ENCODE assay signal across 18 cellular contexts in genomic region chr4:185915817-185916216, GRCh38.
A peak's percentile ranks its signal among the peaks of the same experiment; 100 is the strongest.
DNase-seq lines count a peak whose midpoint lies in the region; ATAC-seq, FAIRE-seq and TF ChIP-seq lines count a peak whose summit lies in the region.
"Had no signal": no experiment of that assay in that cellular context is flagged by ENCODE, and none has a peak within 500 bp of the region (broad histone marks: within the 10 kb centered on the region; RNA-seq: fewer than 3 reads in every experiment).

No MANE protein-coding gene starts in this region.

- H4K5ac ChIP-seq in H1 (ENCODE audit: insufficient read length, low read depth, low read length), result no peak overlapping the region

- H3K9ac ChIP-seq in H1 (replicated peaks in 1 of 4; ENCODE audit: extremely low read depth in 1 of 4, low read depth in 3 of 4, low read length in 3 of 4), result no peak overlapping the region
- H3K9ac ChIP-seq: GM23248 had no signal

- ATAC-seq in left lobe of liver, result no peak
- ATAC-seq: A549; CD8-positive, alpha-beta T cell had no signal

- no peak overlapping the region for H2AK5ac ChIP-seq in H1 (ENCODE audit: low read depth, low read length)

- no peak for FAIRE-seq in H1 (lab: Jason Lieb, UNC)
- FAIRE-seq: A549, D721Med, HepG2 had no signal

- H3K27me3 ChIP-seq in adrenal gland (no peaks in the 10 kb centered on the region), H1 (replicated peaks in 1 of 4; ENCODE audit: control insufficient read depth in 3 of 4, extremely low read depth in 1 of 4, insufficient read depth in 3 of 4, low read length in 3 of 4) (no peaks in the 10 kb centered on the region), osteoblast (ENCODE audit: insufficient read depth, low read length) (no peaks in the 10 kb centered on the region)
- H3K27me3 ChIP-seq: BE2C had no signal

- peak overlapping the region; percentile 81 for H2BK20ac ChIP-seq in H1 (ENCODE audit: low read length)

- no peak for TF ChIP-seq RAD21 in H1 (IDR thresholded peaks at IDR 0.05 in 1 of 2, conservative IDR thresholded peaks at IDR 0.05 in 1 of 2; ENCODE audit: low read depth in 2 of 2, low read length in 2 of 2)

- no peaks in the 10 kb centered on the region for H3K79me2 ChIP-seq in H1 (ENCODE audit: control insufficient read depth in 1 of 2, insufficient read depth in 2 of 2, low read length in 2 of 2)
- no peaks in the 10 kb centered on the region for H3K79me2 ChIP-seq in osteoblast (ENCODE audit: insufficient read depth, low read length)

- no peaks in the 10 kb centered on the region for H3K79me1 ChIP-seq in H1 (ENCODE audit: low read depth, low read length)

- H3K4ac ChIP-seq in H1 (replicated peaks; ENCODE audit: insufficient read length, low read depth, low read length), result no peak overlapping the region

- POLR2A ChIA-PET in H1 (lab: Charles Lee; ENCODE audit: partially characterized antibody), result interaction anchor here (0.8 kb wide), 1 partner anchor 104 kb away, joined by 3 read pairs; the partner anchor contains the start of gene SORBS2

- TF ChIP-seq EP300 in H1 (IDR thresholded peaks at IDR 0.05; ENCODE audit: borderline replicate concordance in 1 of 2, low read depth in 2 of 2, low read length in 2 of 2), result no peak

- no peak overlapping the region for H3K56ac ChIP-seq in H1 (replicated peaks; ENCODE audit: insufficient read length, low read depth, low read length)

- H2BK15ac ChIP-seq in H1 (ENCODE audit: low read length), result no peak overlapping the region

- TF ChIP-seq CTCF in adrenal gland (IDR thresholded peaks at IDR 0.05), result no peak
- no peak for TF ChIP-seq CTCF in H1 (IDR thresholded peaks at IDR 0.05; ENCODE audit: control extremely low read depth in 1 of 3, insufficient read depth in 1 of 3, low read depth in 1 of 3, low read length in 3 of 3)
- no peak for TF ChIP-seq CTCF in osteoblast (IDR thresholded peaks at IDR 0.05; ENCODE audit: extremely low read depth, low read depth, low read length)

- no peak overlapping the region for H2BK12ac ChIP-seq in H1 (ENCODE audit: low read depth, low read length)

- H2BK120ac ChIP-seq in H1 (replicated peaks; ENCODE audit: low read depth, low read length), result peak overlapping the region; percentile 75

- H3K14ac ChIP-seq in H1 (ENCODE audit: insufficient read length), result no peak overlapping the region

- H3K27ac ChIP-seq in adrenal gland (peak overlapping the region; percentile 53 to 80 (median 70)), H1 (ENCODE audit: low read depth, low read length) (no peak overlapping the region), osteoblast (ENCODE audit: low read depth, low read length) (peak overlapping the region; percentile 98)
- H3K27ac ChIP-seq: A549, C4-2B, GM23248 had no signal

- no peak overlapping the region for H3K4me2 ChIP-seq in H1 (ENCODE audit: insufficient read depth in 1 of 2, low read depth in 2 of 2, low read length in 2 of 2)
- H3K4me2 ChIP-seq in osteoblast (ENCODE audit: insufficient read depth, low read length), result no peak overlapping the region
- H3K4me2 ChIP-seq: A549 had no signal

- no peak overlapping the region for H3K18ac ChIP-seq in H1 (ENCODE audit: extremely low read depth, low read length)

- DNase-seq in adrenal gland, result no peak
- no peak for DNase-seq in H1 (ENCODE audit: low read depth in 1 of 2, low spot score in 2 of 2)
- DNase-seq in osteoblast (ENCODE audit: insufficient read length, low spot score, missing footprints), result no peak
- no peak for DNase-seq in NK-92 treated with Interleukin-12 subunit alpha and Interleukin-12 subunit beta, amount 100 ng/mL, for 24 hours (lab: John Stamatoyannopoulos, UW)
- DNase-seq in left lobe of liver (ENCODE audit: low spot score), result no peak
- no peak for DNase-seq in NCI-H128 (lab: John Stamatoyannopoulos, UW; ENCODE audit: unreplicated experiment)
- no peak for DNase-seq in activated CD8-positive, alpha-beta memory T cell treated with anti-CD3 and anti-CD28 coated beads for 24 hours
- DNase-seq: BE2C; CD8-positive, alpha-beta T cell; COR-L47; DMS153; GF-D8; GM23248; H7 had no signal

- H2BK5ac ChIP-seq in H1 (ENCODE audit: low read depth, low read length), result no peak overlapping the region

- H3K36me3 ChIP-seq in adrenal gland (replicated peaks in 1 of 2) (no peaks in the 10 kb centered on the region), H1 (ENCODE audit: control insufficient read depth in 2 of 4, insufficient read depth in 4 of 4, low read length in 3 of 4) (no peaks in the 10 kb centered on the region), osteoblast (ENCODE audit: insufficient read depth, low read length) (no peaks in the 10 kb centered on the region)
- H3K36me3 ChIP-seq: BE2C had no signal

- intact Hi-C loops in adrenal gland (cut with DNase I), result no loop called here

- no peaks in the 10 kb centered on the region for H3K9me3 ChIP-seq in adrenal gland (replicated peaks in 1 of 3)
- H3K9me3 ChIP-seq in H1 (ENCODE audit: insufficient read depth in 2 of 2, low read depth in 1 of 2, low read length in 1 of 2), result no peaks in the 10 kb centered on the region
- no peaks in the 10 kb centered on the region for H3K9me3 ChIP-seq in osteoblast (ENCODE audit: low read depth, low read length)
- H3K9me3 ChIP-seq: A549, BE2C had no signal

- WGBS in adrenal gland, 4 donors, result 90 to 97% (median 93%) methylated on average over 4 of the region's 4 CpGs
- WGBS in H1 (ENCODE audit: extremely low coverage in 1 of 2, insufficient coverage in 1 of 2, insufficient read length in 1 of 2, insufficient replicate concordance in 2 of 2, low coverage in 1 of 2, low lambda C conversion rate in 2 of 2, missing lambda C conversion rate in 1 of 2), 2 experiments, result 89% methylated on average over 4 of the region's 4 CpGs; no CpG with 5 or more reads in 1 of the 2 experiments

- CTCF ChIA-PET in H1 (lab: Charles Lee; ENCODE audit: partially characterized antibody), result interaction anchor here (0.7 to 1.1 kb wide), 2 partner anchors 110 to 979 kb away, joined by 3 to 4 read pairs; no protein-coding TSS in a partner anchor

- no peaks in the 10 kb centered on the region for H4K20me1 ChIP-seq in H1 (replicated peaks in 1 of 2; ENCODE audit: control insufficient read depth in 1 of 2, insufficient read depth in 2 of 2, low read length in 2 of 2)
- H4K20me1 ChIP-seq in osteoblast (ENCODE audit: insufficient read depth, low read length), result no peaks in the 10 kb centered on the region

- H3K23ac ChIP-seq in H1 (ENCODE audit: insufficient read length), result no peak overlapping the region

- TF ChIP-seq POLR2A in adrenal gland (IDR thresholded peaks at IDR 0.05) (no peak), H1 (IDR thresholded peaks at IDR 0.05; ENCODE audit: control extremely low read depth in 1 of 2, low read depth in 2 of 2, low read length in 2 of 2) (no peak)

- H3K4me1 ChIP-seq in adrenal gland (replicated peaks in 1 of 2) (peaks cover 0 to 39% of the 10 kb centered on the region in 2 donors), H1 (replicated peaks in 1 of 4; ENCODE audit: control insufficient read depth in 3 of 4, insufficient read depth in 4 of 4, low read length in 3 of 4) (peaks cover 0 to 8% (median 4%) of the 10 kb centered on the region in 4 experiments; a peak in 4 of 7 replicates), osteoblast (ENCODE audit: insufficient read depth, low read length) (peaks cover 47% of the 10 kb centered on the region)
- H3K4me1 ChIP-seq: A549 had no signal

- no peak overlapping the region for H4K8ac ChIP-seq in H1 (ENCODE audit: extremely low read depth, insufficient read depth, low read length)

- H3K4me3 ChIP-seq in adrenal gland (no peak overlapping the region), H1 (ENCODE audit: extremely low read depth in 1 of 4, insufficient read depth in 2 of 4, low read depth in 3 of 4, low read length in 4 of 4) (no peak overlapping the region), osteoblast (ENCODE audit: insufficient read depth, low read length) (no peak overlapping the region)
- H3K4me3 ChIP-seq: A549, GM23248 had no signal

- H4K91ac ChIP-seq in H1 (replicated peaks; ENCODE audit: insufficient read length, low read length), result peak overlapping the region; percentile 6

- H3K23me2 ChIP-seq in H1 (ENCODE audit: low read depth, low read length), result no peaks in the 10 kb centered on the region

- H2AFZ ChIP-seq in H1 (ENCODE audit: low read length) (no peak overlapping the region), osteoblast (ENCODE audit: low read length) (no peak overlapping the region)
- H2AFZ ChIP-seq: GM23248 had no signal

TF ChIP-seq in H1, 55 proteins besides CTCF, POLR2A, EP300 and RAD21:
- no peak for TF ChIP-seq SP2 (IDR thresholded peaks at IDR 0.05; ENCODE audit: low read length)
- TF ChIP-seq SIN3A (conservative IDR thresholded peaks at IDR 0.05 in 1 of 2, IDR thresholded peaks at IDR 0.05 in 1 of 2; ENCODE audit: low read depth in 1 of 2, low read length in 2 of 2), result no peak
- TF ChIP-seq MAFK (IDR thresholded peaks at IDR 0.05; ENCODE audit: low read depth, low read length), result no peak
- TF ChIP-seq JUND (IDR thresholded peaks at IDR 0.05; ENCODE audit: low read length), result no peak
- TF ChIP-seq POU5F1 (IDR thresholded peaks at IDR 0.05; ENCODE audit: low read depth, low read length), result no peak
